8 cellular contexts compared by ENCODE assay signal in the genomic region with DNA sequence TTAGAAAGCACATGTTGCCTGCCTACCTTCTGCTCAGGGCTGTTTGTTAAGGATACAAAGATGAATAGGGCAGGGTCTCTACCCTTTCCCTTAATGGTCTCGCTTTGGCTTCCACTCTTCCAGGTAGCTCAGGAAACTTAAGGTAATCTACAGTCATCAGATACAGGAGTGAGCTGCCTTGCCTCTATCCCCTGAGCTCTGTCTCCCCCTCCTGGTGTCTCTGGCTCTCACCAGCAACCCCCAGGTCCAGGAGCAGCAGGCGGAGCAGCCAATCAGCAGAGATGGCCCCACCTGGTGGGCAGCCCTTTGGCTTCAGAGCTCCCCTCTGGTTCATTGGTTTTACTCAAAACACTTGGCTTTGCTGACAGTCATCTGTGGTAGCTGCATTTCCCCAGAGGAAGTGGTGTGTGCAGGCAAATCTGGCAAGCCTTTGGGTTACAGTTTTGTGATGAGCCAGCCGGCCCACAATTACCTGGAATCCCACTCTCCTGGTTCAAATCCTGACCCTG. TPM values are rescaled to one million over a fixed set of nuclear protein-coding genes. Genes with fewer than 3 reads are reported as not detected.
DNase-seq lines count a peak whose midpoint lies in the region; ATAC-seq and TF ChIP-seq lines count a peak whose summit lies in the region.

No MANE protein-coding gene starts in this region.

- POLR2A ChIA-PET in CD4-positive, alpha-beta memory T cell (lab: Charles Lee; ENCODE audit: partially characterized antibody), result interaction anchor here (0.6 to 1.4 kb wide), 6 partner anchors 9 to 162 kb away, joined by 3 to 10 read pairs (median 3); a partner anchor contains a TSS

- peak overlapping the region in 6 of 7 donors; percentile 24 to 88 (median 66) for H3K27ac Mint-ChIP-seq in CD4-positive, alpha-beta memory T cell

- H3K4me3 ChIP-seq in CD4-positive, alpha-beta memory T cell (ENCODE audit: low read length in 2 of 2), result no peak overlapping the region
- H3K4me3 ChIP-seq in lower lobe of right lung, result no peak overlapping the region

- intact Hi-C loops in CD4-positive, alpha-beta memory T cell (cut with micrococcal nuclease), result loop anchor here (1.0 to 2.0 kb wide), 7 partner anchors 80 to 792 kb away; a partner anchor contains a TSS
- intact Hi-C loops in lower lobe of right lung (cut with DNase I), result loop anchor here (10.0 kb wide), 1 partner anchor 84 kb away; no protein-coding TSS in a partner anchor

- no peaks in the 10 kb centered on the region for H3K9me3 Mint-ChIP-seq in CD4-positive, alpha-beta memory T cell

- peak; percentile 90 for TF ChIP-seq CTCF in lower lobe of right lung (IDR thresholded peaks at IDR 0.05)

- H3K4me3 Mint-ChIP-seq in CD4-positive, alpha-beta memory T cell, result peak overlapping the region in 1 of 8 donors; percentile 46

- peak; percentile 77 to 82 (median 79) for DNase-seq in CD4-positive, alpha-beta memory T cell
- DNase-seq in NCI-H69 (lab: John Stamatoyannopoulos, UW), result peak; percentile 94
- peak; percentile 74 for DNase-seq in activated CD4-positive, alpha-beta T cell treated with anti-CD3 and anti-CD28 coated beads, Interleukin-2, amount 50 U/mL, for 1 hour
- DNase-seq in dermis blood vessel endothelial cell, result peak; percentile 91
- peak; percentile 82 for DNase-seq in lower lobe of right lung
- peak; percentile 65 for DNase-seq in stimulated activated CD8-positive, alpha-beta memory T cell treated with anti-CD3 and anti-CD28 coated beads, Interleukin-12 subunit alpha, Interleukin-12 subunit beta, amount 100 ng/mL, for 4 hours (ENCODE audit: low read depth)

- CTCF ChIA-PET in CD4-positive, alpha-beta memory T cell (lab: Charles Lee; ENCODE audit: partially characterized antibody), result interaction anchor here (0.6 to 18.4 kb wide), 58 partner anchors 9 to 796 kb away, joined by 3 to 471 read pairs (median 5); a partner anchor contains a TSS

- H3K27me3 Mint-ChIP-seq in CD4-positive, alpha-beta memory T cell, result no peaks in the 10 kb centered on the region

- H3K4me1 ChIP-seq in CD4-positive, alpha-beta memory T cell (ENCODE audit: insufficient read depth, low read length), result peaks cover 9% of the 10 kb centered on the region
- peaks cover 3% of the 10 kb centered on the region for H3K4me1 ChIP-seq in lower lobe of right lung

- peaks cover 17 to 41% (median 30%) of the 10 kb centered on the region in 4 donors for H3K4me1 Mint-ChIP-seq in CD4-positive, alpha-beta memory T cell

- H3K27me3 ChIP-seq in CD4-positive, alpha-beta memory T cell (ENCODE audit: insufficient read depth, low read length), result no peaks in the 10 kb centered on the region
- no peaks in the 10 kb centered on the region for H3K27me3 ChIP-seq in lower lobe of right lung (ENCODE audit: low read depth)

- H3K27ac ChIP-seq in CD4-positive, alpha-beta memory T cell (ENCODE audit: low read depth, low read length), result peak overlapping the region; percentile 14
- H3K27ac ChIP-seq in lower lobe of right lung, result no peak overlapping the region

- H3K36me3 Mint-ChIP-seq in CD4-positive, alpha-beta memory T cell, result no peaks in the 10 kb centered on the region

- ATAC-seq in GM19397 (IDR thresholded peaks at IDR 0.05; ENCODE audit: unreplicated experiment), result peak; percentile 98
- ATAC-seq in HG03457 (IDR thresholded peaks at IDR 0.05; ENCODE audit: unreplicated experiment), result peak; percentile 94
- ATAC-seq in lower lobe of right lung, result peak; percentile 95

- H3K9me3 ChIP-seq in CD4-positive, alpha-beta memory T cell (ENCODE audit: control insufficient read depth in 1 of 2, low read length in 2 of 2), result no peaks in the 10 kb centered on the region
- no peaks in the 10 kb centered on the region for H3K9me3 ChIP-seq in lower lobe of right lung

- H3K36me3 ChIP-seq in CD4-positive, alpha-beta memory T cell (ENCODE audit: insufficient read depth, low read length), result no peaks in the 10 kb centered on the region
- H3K36me3 ChIP-seq in lower lobe of right lung, result no peaks in the 10 kb centered on the region

RNA-seq across cellular contexts. Expression of a gene that starts 8.5 kb away (rescaled TPM):
- total RNA-seq in CD4-positive, alpha-beta memory T cell, result under 1 TPM; 0.29 to 0.33 TPM
- 1 to 10 TPM; 1.6 to 3.7 TPM for polyA plus RNA-seq in CD4-positive, alpha-beta memory T cell
- total RNA-seq in dermis blood vessel endothelial cell (not detected in 2 replicates), lower lobe of right lung (14.1 TPM)

RNA-seq across cellular contexts. Expression of a gene that starts 41.2 kb away (rescaled TPM):
- total RNA-seq in CD4-positive, alpha-beta memory T cell, result 1 to 10 TPM; 5.3 to 6.9 TPM
- polyA plus RNA-seq in CD4-positive, alpha-beta memory T cell, result 10 to 100 TPM in 1 of 2 donors, 1 to 10 TPM in 1; 5.6 to 12.3 TPM
- not detected in 2 replicates for total RNA-seq in dermis blood vessel endothelial cell
- not detected for total RNA-seq in lower lobe of right lung

Comparison
In these comparisons a context has a peak if more than half of its experiments do, and no peak if none do; other contexts are left out.
1. RNA of a gene that starts 8.5 kb away (total RNA-seq): 14.1 TPM in lower lobe of right lung (single experiment); 0.29 to 0.33 TPM in CD4-positive, alpha-beta memory T cell and not detected in dermis blood vessel endothelial cell; every median in the first group is over 10 times any median in the second.
2. Peak in every context shown above with its lines, with median percentiles within 50 percentile points of each other: DNase-seq and ATAC-seq.